ENCODE assay signal across 8 cellular contexts in genomic region chr22:50582562-50583293, GRCh38.
DNase-seq lines count a peak whose midpoint lies in the region; ATAC-seq and TF ChIP-seq lines count a peak whose summit lies in the region.

TSS of gene CHKB (minus strand) at chr22:50582849. CDS start at chr22:50582781, 68 bp downstream.

- TF ChIP-seq CTCF in AG09319 (IDR thresholded peaks at IDR 0.05; ENCODE audit: low read depth, low read length), result no peak

- ATAC-seq in GM19035 (IDR thresholded peaks at IDR 0.05; ENCODE audit: unreplicated experiment) (peak; percentile 90), HG03354 (IDR thresholded peaks at IDR 0.05; ENCODE audit: poor library complexity, severe bottlenecking, unreplicated experiment) (peak; percentile 87)
- ATAC-seq in activated CD4-positive, CD25-positive, alpha-beta regulatory T cell treated with anti-CD3 and anti-CD28 coated beads, Interleukin-2, amount 50 U/mL, for 24 hours, result peak; percentile 93

- peak; percentile 92 for DNase-seq in AG09319 (ENCODE audit: extremely low read depth, low read depth)
- DNase-seq in NCI-H446 treated with DMSO at 0.1 percent for 48 hours (lab: John Stamatoyannopoulos, UW), result peak; percentile 97
- peak; percentile 98 for DNase-seq in cerebellar cortex (ENCODE audit: low spot score)
- DNase-seq in iris pigment epithelial cell (ENCODE audit: low read depth), result peak; percentile 98
- peak; percentile 96 to 98 for DNase-seq in stimulated activated CD4-positive, alpha-beta T cell treated with anti-CD3 and anti-CD28 coated beads, Interleukin-12 subunit alpha, Interleukin-12 subunit beta, amount 100 ng/mL, for 24 hours (ENCODE audit: low read depth in 2 of 2)

Comparison
In these comparisons a context has a peak if more than half of its experiments do, and no peak if none do; other contexts are left out.
1. Peak in every context shown above with its lines: DNase-seq and ATAC-seq.